In the genomic region with DNA sequence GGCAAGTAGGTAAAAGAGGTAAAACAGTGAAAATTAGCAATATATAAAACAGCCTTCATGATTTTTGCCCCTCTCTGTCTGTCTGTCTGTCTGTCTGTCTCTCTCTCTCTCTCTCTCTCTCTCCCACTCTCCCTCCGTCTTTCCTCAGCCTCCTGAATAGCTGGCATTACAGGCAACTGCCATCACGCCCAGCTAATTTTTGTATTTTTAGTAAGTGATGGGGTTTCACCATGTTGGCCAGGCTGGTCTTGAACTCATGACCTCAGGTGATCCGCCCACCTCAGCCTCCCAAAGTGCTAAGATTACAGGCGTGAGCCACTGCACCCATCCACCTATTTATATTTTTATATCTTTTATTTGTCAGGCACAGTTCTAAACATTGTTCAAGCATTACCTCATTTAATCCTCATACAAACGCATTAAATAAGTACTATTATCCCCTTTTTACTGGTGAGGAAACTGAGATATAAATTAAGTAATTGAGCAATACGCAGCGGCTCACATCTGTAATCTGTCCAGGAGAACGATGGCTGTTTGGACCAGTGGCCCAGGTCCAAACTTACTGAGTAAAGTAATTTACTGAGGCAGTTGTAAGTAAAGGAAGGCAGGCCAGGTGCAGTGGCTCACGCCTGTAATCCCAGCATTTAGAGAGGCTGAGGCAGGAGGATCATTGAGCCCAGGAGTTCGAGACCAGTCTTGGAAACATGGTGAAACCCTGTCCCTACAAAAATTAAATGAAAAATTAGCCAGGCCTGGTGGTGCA, we compare ENCODE assay signal across 22 cellular contexts.
A peak's percentile ranks its signal among the peaks of the same experiment; 100 is the strongest.
DNase-seq lines count a peak whose midpoint lies in the region; ATAC-seq, FAIRE-seq and TF ChIP-seq lines count a peak whose summit lies in the region.
"Had no signal": no experiment of that assay in that cellular context is flagged by ENCODE, and none has a peak within 500 bp of the region (broad histone marks: within the 10 kb centered on the region; RNA-seq: fewer than 3 reads in every experiment).

No MANE protein-coding gene starts in this region.

- no peak overlapping the region for H3K4me2 ChIP-seq in astrocyte (ENCODE audit: low read length)

- CTCF ChIA-PET in CD4-positive, alpha-beta T cell (lab: Charles Lee) = interaction anchor here (0.6 kb wide), 1 partner anchor 138 kb away, joined by 3 read pairs; no protein-coding TSS in a partner anchor
- CTCF ChIA-PET in naive thymus-derived CD4-positive, alpha-beta T cell (lab: Charles Lee) = interaction anchor here (0.6 kb wide), 1 partner anchor 472 kb away, joined by 3 read pairs; no protein-coding TSS in a partner anchor

- H3K9ac ChIP-seq in astrocyte (ENCODE audit: low read length) = no peak overlapping the region

- peaks cover 5% of the 10 kb centered on the region for H3K4me1 ChIP-seq in astrocyte (ENCODE audit: insufficient read depth, low read length)
- no peaks in the 10 kb centered on the region for H3K4me1 ChIP-seq in naive thymus-derived CD4-positive, alpha-beta T cell (ENCODE audit: control insufficient read depth in 2 of 2, insufficient read depth in 2 of 2, low read length in 2 of 2)

- H3K27me3 ChIP-seq in CD4-positive, alpha-beta T cell (ENCODE audit: control insufficient read depth, insufficient read depth, low read length) = no peaks in the 10 kb centered on the region
- H3K27me3 ChIP-seq in astrocyte (ENCODE audit: insufficient read depth, low read length) = no peaks in the 10 kb centered on the region
- H3K27me3 ChIP-seq in naive thymus-derived CD4-positive, alpha-beta T cell (ENCODE audit: control insufficient read depth in 2 of 2, insufficient read depth in 2 of 2, low read length in 2 of 2) = no peaks in the 10 kb centered on the region
- H3K27me3 ChIP-seq: thyroid gland had no signal

- no peak for FAIRE-seq in astrocyte (lab: Jason Lieb, UNC)
- FAIRE-seq: endothelial cell of umbilical vein had no signal

- H2AFZ ChIP-seq in astrocyte (ENCODE audit: low read depth, low read length) = no peak overlapping the region

- DNase-seq in CD4-positive, alpha-beta T cell = no peak
- DNase-seq in astrocyte (ENCODE audit: low read depth) (no peak), NCI-H510A (lab: John Stamatoyannopoulos, UW) (no peak), NCI-H510A treated with DMSO at 0.1 percent for 48 hours (lab: John Stamatoyannopoulos, UW) (no peak), GDM1 (lab: John Stamatoyannopoulos, UW) (no peak)
- no peak for DNase-seq in naive thymus-derived CD4-positive, alpha-beta T cell
- DNase-seq: activated naive CD8-positive, alpha-beta T cell treated with anti-CD3 and anti-CD28 coated beads, Interleukin-2, amount 50 U/mL, for 24 hours; CD4-positive, alpha-beta memory T cell; cortex of kidney; GF-D8; NCI-H1048; NCI-H2029 treated with DMSO at 0.1 percent for 48 hours; NCI-H226; PC-3; SHP77 treated with DMSO at 0.1 percent for 48 hours; stimulated activated CD4-positive, alpha-beta T cell treated with anti-CD3 and anti-CD28 coated beads, Interleukin-12 subunit alpha, Interleukin-12 subunit beta, amount 100 ng/mL, for 4 hours; stimulated activated CD4-positive, alpha-beta T cell treated with anti-CD3 and anti-CD28 coated beads, Interleukin-4, amount 100 ng/mL, for 4 hours; thyroid gland had no signal

- no peak overlapping the region for H3K4me3 Mint-ChIP-seq in CD4-positive, alpha-beta T cell
- H3K4me3 Mint-ChIP-seq in astrocyte (ENCODE audit: unreplicated experiment) = no peak overlapping the region
- peak overlapping the region in 1 of 10 donors; percentile 19 for H3K4me3 Mint-ChIP-seq in naive thymus-derived CD4-positive, alpha-beta T cell
- H3K4me3 Mint-ChIP-seq: activated naive CD8-positive, alpha-beta T cell treated with anti-CD3 and anti-CD28 coated beads, Interleukin-2, amount 50 U/mL, for 24 hours; stimulated activated naive CD8-positive, alpha-beta T cell treated with anti-CD3 and anti-CD28 coated beads, Interleukin-15, Interleukin-2, amounts not matched to agents 100 ng/mL and 50 ng/mL, for 24 hours had no signal

- H3K36me3 ChIP-seq in astrocyte (ENCODE audit: insufficient read depth, low read length) = no peaks in the 10 kb centered on the region
- H3K36me3 ChIP-seq in naive thymus-derived CD4-positive, alpha-beta T cell (ENCODE audit: control insufficient read depth in 2 of 3, insufficient read depth in 3 of 3, low read length in 3 of 3) = no peaks in the 10 kb centered on the region
- H3K36me3 ChIP-seq: thyroid gland had no signal

- no peaks in the 10 kb centered on the region for H3K9me3 Mint-ChIP-seq in CD4-positive, alpha-beta T cell
- H3K9me3 Mint-ChIP-seq in astrocyte (ENCODE audit: unreplicated experiment) = no peaks in the 10 kb centered on the region
- H3K9me3 Mint-ChIP-seq in naive thymus-derived CD4-positive, alpha-beta T cell = no peaks in the 10 kb centered on the region
- H3K9me3 Mint-ChIP-seq: activated naive CD8-positive, alpha-beta T cell treated with anti-CD3 and anti-CD28 coated beads, Interleukin-2, amount 50 U/mL, for 24 hours; CD4-positive, alpha-beta memory T cell; stimulated activated naive CD8-positive, alpha-beta T cell treated with anti-CD3 and anti-CD28 coated beads, Interleukin-15, Interleukin-2, amounts not matched to agents 100 ng/mL and 50 ng/mL, for 24 hours had no signal

- no peaks in the 10 kb centered on the region for H3K27me3 Mint-ChIP-seq in CD4-positive, alpha-beta T cell
- H3K27me3 Mint-ChIP-seq in astrocyte (ENCODE audit: low read depth, unreplicated experiment) = no peaks in the 10 kb centered on the region
- H3K27me3 Mint-ChIP-seq in naive thymus-derived CD4-positive, alpha-beta T cell = no peaks in the 10 kb centered on the region
- H3K27me3 Mint-ChIP-seq: activated naive CD8-positive, alpha-beta T cell treated with anti-CD3 and anti-CD28 coated beads, Interleukin-2, amount 50 U/mL, for 24 hours; CD4-positive, alpha-beta memory T cell; stimulated activated naive CD8-positive, alpha-beta T cell treated with anti-CD3 and anti-CD28 coated beads, Interleukin-15, Interleukin-2, amounts not matched to agents 100 ng/mL and 50 ng/mL, for 24 hours had no signal

- peaks cover 45% of the 10 kb centered on the region for H3K4me1 Mint-ChIP-seq in CD4-positive, alpha-beta T cell (ENCODE audit: low read depth)
- peaks cover 29% of the 10 kb centered on the region for H3K4me1 Mint-ChIP-seq in astrocyte (ENCODE audit: low read depth, unreplicated experiment)
- H3K4me1 Mint-ChIP-seq in naive thymus-derived CD4-positive, alpha-beta T cell = peaks cover 19 to 53% (median 49%) of the 10 kb centered on the region in 7 donors

- no peaks in the 10 kb centered on the region for H3K36me3 Mint-ChIP-seq in CD4-positive, alpha-beta T cell (ENCODE audit: low read depth)
- no peaks in the 10 kb centered on the region for H3K36me3 Mint-ChIP-seq in astrocyte (ENCODE audit: low read depth, unreplicated experiment)
- no peaks in the 10 kb centered on the region for H3K36me3 Mint-ChIP-seq in naive thymus-derived CD4-positive, alpha-beta T cell
- H3K36me3 Mint-ChIP-seq: CD4-positive, alpha-beta memory T cell had no signal

- H3K4me3 ChIP-seq in astrocyte (ENCODE audit: insufficient read depth, low read depth, low read length) = no peak overlapping the region
- H3K4me3 ChIP-seq in naive thymus-derived CD4-positive, alpha-beta T cell (ENCODE audit: low read length) = no peak overlapping the region
- H3K4me3 ChIP-seq: thyroid gland had no signal

- POLR2A ChIA-PET in CD4-positive, alpha-beta T cell (lab: Charles Lee) = no interaction called here
- POLR2A ChIA-PET in naive thymus-derived CD4-positive, alpha-beta T cell (lab: Charles Lee) = no interaction called here

- TF ChIP-seq CTCF in 22Rv1 (IDR thresholded peaks at IDR 0.05) (no peak), astrocyte (IDR thresholded peaks at IDR 0.05; ENCODE audit: insufficient read depth, low read depth, low read length) (no peak)
- TF ChIP-seq CTCF in CD4-positive, alpha-beta T cell (IDR thresholded peaks at IDR 0.05) = no peak

- H3K9me3 ChIP-seq in CD4-positive, alpha-beta T cell (ENCODE audit: control insufficient read depth, low read length) = no peaks in the 10 kb centered on the region
- H3K9me3 ChIP-seq in astrocyte (ENCODE audit: insufficient read depth, low read depth, low read length) = no peaks in the 10 kb centered on the region
- no peaks in the 10 kb centered on the region for H3K9me3 ChIP-seq in naive thymus-derived CD4-positive, alpha-beta T cell (ENCODE audit: control insufficient read depth in 2 of 3, low read length in 3 of 3)
- H3K9me3 ChIP-seq: thyroid gland had no signal

- peaks cover 85% of the 10 kb centered on the region for H4K20me1 ChIP-seq in astrocyte (ENCODE audit: insufficient read depth, low read length)

- intact Hi-C loops in CD4-positive, alpha-beta T cell (cut with DNase I, micrococcal nuclease) = no loop called here
- intact Hi-C loops in naive thymus-derived CD4-positive, alpha-beta T cell (cut with micrococcal nuclease) = no loop called here

- peaks cover 99% of the 10 kb centered on the region for H3K79me2 ChIP-seq in astrocyte (ENCODE audit: insufficient read depth, low read length)

- H3K27ac ChIP-seq in 22Rv1 = peak overlapping the region; percentile 19; the same call in 1 of the 2 replicates
- H3K27ac ChIP-seq in CD4-positive, alpha-beta T cell (ENCODE audit: low read depth, low read length) = no peak overlapping the region
- no peak overlapping the region for H3K27ac ChIP-seq in astrocyte (ENCODE audit: low read depth, low read length)
- no peak overlapping the region for H3K27ac ChIP-seq in naive thymus-derived CD4-positive, alpha-beta T cell (ENCODE audit: low read depth, low read length)
- H3K27ac ChIP-seq: thyroid gland had no signal

- no peak for ATAC-seq in CD4-positive, alpha-beta T cell (ENCODE audit: poor library complexity)
- no peak for ATAC-seq in naive thymus-derived CD4-positive, alpha-beta T cell
- ATAC-seq in GM18868 (IDR thresholded peaks at IDR 0.05; ENCODE audit: unreplicated experiment) = no peak
- ATAC-seq: activated naive CD8-positive, alpha-beta T cell treated with anti-CD3 and anti-CD28 coated beads, Interleukin-2, amount 50 U/mL, for 24 hours; PC-3 had no signal

- H3K27ac Mint-ChIP-seq in CD4-positive, alpha-beta T cell = peak overlapping the region; percentile 25
- H3K27ac Mint-ChIP-seq in astrocyte (ENCODE audit: unreplicated experiment) = peak overlapping the region; percentile 72
- H3K27ac Mint-ChIP-seq in naive thymus-derived CD4-positive, alpha-beta T cell = peak overlapping the region in 5 of 9 donors; percentile 14 to 68 (median 52)
